In the genomic region with DNA sequence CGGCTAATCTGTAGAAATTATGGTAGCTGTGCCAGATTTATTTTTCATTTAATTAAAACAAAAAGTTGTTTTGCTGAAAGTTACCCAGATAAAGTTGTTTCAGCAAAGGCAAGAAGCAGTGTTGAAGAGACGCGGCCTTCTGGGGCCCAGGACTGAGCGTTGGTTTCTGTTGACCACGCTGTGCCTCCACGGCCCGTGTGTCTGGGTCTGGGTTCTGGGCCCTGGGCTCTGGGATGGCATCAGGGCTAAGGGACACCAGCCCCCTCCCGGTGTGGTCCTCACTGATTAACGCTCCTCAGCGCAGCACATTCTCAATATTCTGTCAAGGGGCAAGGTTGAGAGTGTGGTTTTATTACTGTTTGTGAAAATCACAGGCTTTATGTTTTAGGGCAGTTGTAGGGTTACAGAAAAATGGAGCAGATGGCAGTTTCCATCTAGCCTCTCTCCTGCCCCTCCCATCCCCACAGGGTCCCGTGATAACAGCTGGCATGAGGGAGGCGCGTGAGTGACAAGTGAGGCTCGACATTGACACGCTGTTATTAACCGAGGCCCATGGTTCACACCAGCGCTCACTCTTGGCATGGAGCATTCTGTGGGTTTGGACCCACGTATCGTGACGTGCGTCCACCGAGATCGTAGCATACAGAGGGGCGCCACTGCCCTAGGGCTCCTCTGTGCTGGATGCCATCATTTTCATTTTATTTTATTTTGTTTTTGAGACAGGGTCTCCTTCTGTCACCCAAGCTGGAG, we compare ENCODE assay signal across 23 cellular contexts.
"Had no signal": no experiment of that assay in that cellular context is flagged by ENCODE, and none has a peak within 500 bp of the region (broad histone marks: within the 10 kb centered on the region; RNA-seq: fewer than 3 reads in every experiment).

No MANE protein-coding gene starts in this region.

- DNase-seq: effector memory CD8-positive, alpha-beta T cell; gastrocnemius medialis; heart right ventricle; kidney glomerular epithelial cell; lower lobe of right lung; psoas muscle; retina; right lobe of liver; spleen; stimulated activated CD4-positive, alpha-beta T cell treated with anti-CD3 and anti-CD28 coated beads, Interleukin-15, amount 100 ng/mL, for 24 hours; stimulated activated CD4-positive, alpha-beta T cell treated with anti-CD3 and anti-CD28 coated beads, Interleukin-2, amount 100 ng/mL, for 24 hours; stimulated activated CD4-positive, alpha-beta T cell treated with anti-CD3 and anti-CD28 coated beads, Interleukin-4, amount 100 ng/mL, for 4 hours; stimulated activated naive B cell treated with anti-CD40 and anti-IgM and Interleukin-4, amounts not matched to agents 10 μg/mL and 1 μg/mL and 100 μg/mL, for 72 hours; stimulated activated naive CD8-positive, alpha-beta T cell treated with anti-CD3 and anti-CD28 coated beads, Interleukin-15, amount 100 ng/mL, for 72 hours; testis; upper lobe of right lung had no signal

- FAIRE-seq: islet of Langerhans had no signal

- H3K27ac ChIP-seq: epithelial cell of prostate, esophagus muscularis mucosa, gastrocnemius medialis, heart right ventricle, left lung, lower lobe of right lung, neutrophil, psoas muscle, right lobe of liver, spleen, testis, upper lobe of right lung, vagina had no signal

- H3K9me3 ChIP-seq: gastrocnemius medialis, lower lobe of right lung, neutrophil, right lobe of liver, testis, tibial nerve, upper lobe of right lung, vagina had no signal

- H3K4me3 ChIP-seq: esophagus muscularis mucosa, gastrocnemius medialis, heart right ventricle, left lung, lower lobe of right lung, psoas muscle, right lobe of liver, spleen, testis, tibial nerve, upper lobe of right lung, vagina had no signal

- H3K4me1 ChIP-seq: esophagus muscularis mucosa, gastrocnemius medialis, heart right ventricle, left lung, lower lobe of right lung, psoas muscle, right lobe of liver, spleen, testis, upper lobe of right lung, vagina had no signal

- ATAC-seq: effector memory CD8-positive, alpha-beta T cell; gastrocnemius medialis; heart right ventricle; left lung; lower lobe of right lung; psoas muscle; stimulated activated naive B cell treated with anti-CD40 and anti-IgM and Interleukin-4, amounts not matched to agents 10 μg/mL and 1 μg/mL and 100 μg/mL, for 72 hours; stimulated activated naive CD8-positive, alpha-beta T cell treated with anti-CD3 and anti-CD28 coated beads, Interleukin-15, amount 100 ng/mL, for 72 hours; upper lobe of right lung had no signal

- H3K36me3 ChIP-seq: esophagus muscularis mucosa, gastrocnemius medialis, heart right ventricle, left lung, lower lobe of right lung, neutrophil, right lobe of liver, spleen, upper lobe of right lung, vagina had no signal

- H3K27me3 ChIP-seq: gastrocnemius medialis, left lung, neutrophil, right lobe of liver, testis, tibial nerve, upper lobe of right lung, vagina had no signal
